In the genomic region with DNA sequence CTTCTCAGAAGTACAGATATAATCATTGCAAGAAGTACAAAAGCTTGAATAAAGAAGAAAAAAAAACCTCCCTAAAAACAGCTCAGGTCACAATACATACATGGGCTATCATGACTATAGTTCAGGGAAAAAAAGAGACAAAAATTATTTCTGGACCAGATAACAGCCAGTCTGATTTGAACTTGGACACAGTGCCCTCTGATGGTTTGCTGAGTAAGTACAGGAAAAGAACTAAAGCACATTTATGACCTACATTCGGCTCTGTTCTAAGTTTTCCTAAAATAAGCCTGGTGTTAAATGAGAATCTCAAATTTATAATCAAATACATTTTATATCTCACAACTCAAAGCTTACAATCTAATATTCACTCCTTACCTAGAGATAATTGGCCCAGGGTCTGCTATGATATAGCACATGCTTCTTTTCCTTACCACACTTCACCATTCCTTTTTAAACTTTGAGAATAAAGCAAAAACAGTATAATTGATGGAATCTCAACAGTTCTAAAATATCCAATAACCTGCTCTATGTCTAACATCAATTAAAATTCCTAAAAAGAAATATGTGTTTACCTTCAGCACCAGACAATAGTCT, we compare ENCODE assay signal across 8 cellular contexts.
A peak's percentile ranks its signal among the peaks of the same experiment; 100 is the strongest.
DNase-seq lines count a peak whose midpoint lies in the region; ATAC-seq, FAIRE-seq and TF ChIP-seq lines count a peak whose summit lies in the region.

No MANE protein-coding gene starts in this region.

- H3K36me3 ChIP-seq in pancreas, result no peaks in the 10 kb centered on the region

- no peak overlapping the region for H3K27ac ChIP-seq in pancreas

- 2 to 14% methylated on average over 1 of the region's 1 CpG for WGBS in pancreas, 2 donors

- no peaks in the 10 kb centered on the region for H3K9me3 ChIP-seq in pancreas

- TF ChIP-seq POLR2A in GM18505 (IDR thresholded peaks at IDR 0.05; ENCODE audit: borderline replicate concordance, extremely low read depth, insufficient read depth, insufficient read length), result no peak

- intact Hi-C loops in pancreas (cut with DNase I), result no loop called here

- FAIRE-seq in pancreas (lab: Jason Lieb, UNC), result peak; percentile 92

- peak; percentile 75 for DNase-seq in DMS53 (lab: John Stamatoyannopoulos, UW)
- peak; percentile 5 for DNase-seq in NCI-H2171 (lab: John Stamatoyannopoulos, UW)
- peak; percentile 24 for DNase-seq in activated CD4-positive, alpha-beta T cell treated with anti-CD3 and anti-CD28 coated beads for 48 hours
- peak; percentile 25 for DNase-seq in foreskin melanocyte
- DNase-seq in pancreas, result no peak
- DNase-seq in epidermal melanocyte (ENCODE audit: insufficient read length, low spot score), result no peak

- H3K4me3 ChIP-seq in pancreas, result no peak overlapping the region

- peak in 3 of 4 donors; percentile 39 to 62 (median 56) for TF ChIP-seq CTCF in pancreas (IDR thresholded peaks at IDR 0.05)

- ATAC-seq in GM21786 (IDR thresholded peaks at IDR 0.05; ENCODE audit: unreplicated experiment), result peak; percentile 76
- ATAC-seq in pancreas, result peak; percentile 66 to 90 (median 88)
- no peak for ATAC-seq in GM18505 (IDR thresholded peaks at IDR 0.05; ENCODE audit: unreplicated experiment)

- no peaks in the 10 kb centered on the region for H3K4me1 ChIP-seq in pancreas

- H3K27me3 ChIP-seq in pancreas, result no peaks in the 10 kb centered on the region

Comparison
In these comparisons a context has a peak if more than half of its experiments do, and no peak if none do; other contexts are left out.
1. DNase-seq: peak in DMS53 (single experiment), NCI-H2171 (single experiment), activated CD4-positive, alpha-beta T cell treated with anti-CD3 and anti-CD28 coated beads for 48 hours (single experiment) and foreskin melanocyte (single experiment); none in pancreas (0 of 6) and epidermal melanocyte (single experiment).